ENCODE assay signal across 1 cellular context in the genomic region with DNA sequence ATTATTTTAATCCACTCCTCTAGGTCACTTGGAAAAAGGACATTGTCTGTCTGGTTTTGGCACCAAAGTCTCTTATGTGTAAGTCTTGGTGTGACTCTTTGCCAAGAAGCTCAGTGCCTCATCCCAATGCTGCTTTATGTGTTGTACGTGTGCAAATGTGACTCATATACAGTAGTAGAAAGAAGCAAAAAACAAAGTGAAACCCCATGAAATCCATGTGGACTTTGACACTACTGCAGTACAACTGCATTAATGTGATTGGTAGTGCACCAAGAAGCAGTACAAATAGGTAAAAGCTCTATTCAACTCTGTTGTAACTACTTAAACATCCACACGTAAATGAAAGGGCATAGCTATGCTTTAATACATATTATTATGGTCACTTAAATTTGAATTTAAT.
TF ChIP-seq lines count a peak whose summit lies in the region.

No MANE protein-coding gene starts in this region.

TF ChIP-seq in HepG2, 621 proteins besides CTCF, POLR2A, EP300 and RAD21:
- TF ChIP-seq, protein P1, sequence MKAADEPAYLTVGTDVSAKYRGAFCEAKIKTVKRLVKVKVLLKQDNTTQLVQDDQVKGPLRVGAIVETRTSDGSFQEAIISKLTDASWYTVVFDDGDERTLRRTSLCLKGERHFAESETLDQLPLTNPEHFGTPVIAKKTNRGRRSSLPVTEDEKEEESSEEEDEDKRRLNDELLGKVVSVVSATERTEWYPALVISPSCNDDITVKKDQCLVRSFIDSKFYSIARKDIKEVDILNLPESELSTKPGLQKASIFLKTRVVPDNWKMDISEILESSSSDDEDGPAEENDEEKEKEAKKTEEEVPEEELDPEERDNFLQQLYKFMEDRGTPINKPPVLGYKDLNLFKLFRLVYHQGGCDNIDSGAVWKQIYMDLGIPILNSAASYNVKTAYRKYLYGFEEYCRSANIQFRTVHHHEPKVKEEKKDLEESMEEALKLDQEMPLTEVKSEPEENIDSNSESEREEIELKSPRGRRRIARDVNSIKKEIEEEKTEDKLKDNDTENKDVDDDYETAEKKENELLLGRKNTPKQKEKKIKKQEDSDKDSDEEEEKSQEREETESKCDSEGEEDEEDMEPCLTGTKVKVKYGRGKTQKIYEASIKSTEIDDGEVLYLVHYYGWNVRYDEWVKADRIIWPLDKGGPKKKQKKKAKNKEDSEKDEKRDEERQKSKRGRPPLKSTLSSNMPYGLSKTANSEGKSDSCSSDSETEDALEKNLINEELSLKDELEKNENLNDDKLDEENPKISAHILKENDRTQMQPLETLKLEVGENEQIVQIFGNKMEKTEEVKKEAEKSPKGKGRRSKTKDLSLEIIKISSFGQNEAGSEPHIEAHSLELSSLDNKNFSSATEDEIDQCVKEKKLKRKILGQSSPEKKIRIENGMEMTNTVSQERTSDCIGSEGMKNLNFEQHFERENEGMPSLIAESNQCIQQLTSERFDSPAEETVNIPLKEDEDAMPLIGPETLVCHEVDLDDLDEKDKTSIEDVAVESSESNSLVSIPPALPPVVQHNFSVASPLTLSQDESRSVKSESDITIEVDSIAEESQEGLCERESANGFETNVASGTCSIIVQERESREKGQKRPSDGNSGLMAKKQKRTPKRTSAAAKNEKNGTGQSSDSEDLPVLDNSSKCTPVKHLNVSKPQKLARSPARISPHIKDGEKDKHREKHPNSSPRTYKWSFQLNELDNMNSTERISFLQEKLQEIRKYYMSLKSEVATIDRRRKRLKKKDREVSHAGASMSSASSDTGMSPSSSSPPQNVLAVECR (CRISPR knock-in tag; IDR thresholded peaks at IDR 0.05; ENCODE audit: borderline replicate concordance), result no peak
- TF ChIP-seq JUND (CRISPR knock-in tag; IDR thresholded peaks at IDR 0.05), result no peak
- TF ChIP-seq, protein P2, sequence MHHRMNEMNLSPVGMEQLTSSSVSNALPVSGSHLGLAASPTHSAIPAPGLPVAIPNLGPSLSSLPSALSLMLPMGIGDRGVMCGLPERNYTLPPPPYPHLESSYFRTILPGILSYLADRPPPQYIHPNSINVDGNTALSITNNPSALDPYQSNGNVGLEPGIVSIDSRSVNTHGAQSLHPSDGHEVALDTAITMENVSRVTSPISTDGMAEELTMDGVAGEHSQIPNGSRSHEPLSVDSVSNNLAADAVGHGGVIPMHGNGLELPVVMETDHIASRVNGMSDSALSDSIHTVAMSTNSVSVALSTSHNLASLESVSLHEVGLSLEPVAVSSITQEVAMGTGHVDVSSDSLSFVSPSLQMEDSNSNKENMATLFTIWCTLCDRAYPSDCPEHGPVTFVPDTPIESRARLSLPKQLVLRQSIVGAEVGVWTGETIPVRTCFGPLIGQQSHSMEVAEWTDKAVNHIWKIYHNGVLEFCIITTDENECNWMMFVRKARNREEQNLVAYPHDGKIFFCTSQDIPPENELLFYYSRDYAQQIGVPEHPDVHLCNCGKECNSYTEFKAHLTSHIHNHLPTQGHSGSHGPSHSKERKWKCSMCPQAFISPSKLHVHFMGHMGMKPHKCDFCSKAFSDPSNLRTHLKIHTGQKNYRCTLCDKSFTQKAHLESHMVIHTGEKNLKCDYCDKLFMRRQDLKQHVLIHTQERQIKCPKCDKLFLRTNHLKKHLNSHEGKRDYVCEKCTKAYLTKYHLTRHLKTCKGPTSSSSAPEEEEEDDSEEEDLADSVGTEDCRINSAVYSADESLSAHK (CRISPR knock-in tag; IDR thresholded peaks at IDR 0.05; ENCODE audit: borderline replicate concordance), result no peak
- TF ChIP-seq HNF4A (CRISPR knock-in tag; IDR thresholded peaks at IDR 0.05), result peak; percentile 30; the same call in 1 of the 2 replicates
- TF ChIP-seq, protein P3, sequence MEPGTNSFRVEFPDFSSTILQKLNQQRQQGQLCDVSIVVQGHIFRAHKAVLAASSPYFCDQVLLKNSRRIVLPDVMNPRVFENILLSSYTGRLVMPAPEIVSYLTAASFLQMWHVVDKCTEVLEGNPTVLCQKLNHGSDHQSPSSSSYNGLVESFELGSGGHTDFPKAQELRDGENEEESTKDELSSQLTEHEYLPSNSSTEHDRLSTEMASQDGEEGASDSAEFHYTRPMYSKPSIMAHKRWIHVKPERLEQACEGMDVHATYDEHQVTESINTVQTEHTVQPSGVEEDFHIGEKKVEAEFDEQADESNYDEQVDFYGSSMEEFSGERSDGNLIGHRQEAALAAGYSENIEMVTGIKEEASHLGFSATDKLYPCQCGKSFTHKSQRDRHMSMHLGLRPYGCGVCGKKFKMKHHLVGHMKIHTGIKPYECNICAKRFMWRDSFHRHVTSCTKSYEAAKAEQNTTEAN (CRISPR knock-in tag; conservative IDR thresholded peaks at IDR 0.05), result 0 out of 2 replicates have a peak, but pooled peaks have one; percentile 50
